ENCODE assay signal across 19 cellular contexts in the genomic region with DNA sequence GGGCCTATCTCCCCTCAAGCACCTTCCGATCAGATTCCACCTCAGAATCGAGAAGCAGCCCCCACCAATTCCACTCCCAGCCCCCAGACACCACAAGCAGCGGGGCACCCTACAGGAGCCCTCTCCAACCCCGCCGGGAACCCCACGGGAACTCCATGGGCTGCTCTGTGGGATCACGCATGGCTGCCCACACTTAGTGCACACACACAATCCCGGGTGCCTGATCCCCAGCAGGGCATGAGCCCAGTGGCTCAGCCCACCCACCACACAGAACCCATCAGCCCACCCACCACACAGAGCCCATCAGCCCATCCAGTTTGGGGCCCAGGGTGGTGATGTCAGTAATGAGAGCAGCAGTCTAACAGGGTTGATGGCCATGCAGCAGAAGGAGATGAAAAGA.
A peak's percentile ranks its signal among the peaks of the same experiment; 100 is the strongest.
DNase-seq lines count a peak whose midpoint lies in the region; ATAC-seq, FAIRE-seq and TF ChIP-seq lines count a peak whose summit lies in the region.
"Had no signal": no experiment of that assay in that cellular context is flagged by ENCODE, and none has a peak within 500 bp of the region (broad histone marks: within the 10 kb centered on the region; RNA-seq: fewer than 3 reads in every experiment).

No MANE protein-coding gene starts in this region.

- H3K23ac ChIP-seq in neuronal stem cell (ENCODE audit: low read depth, low read length, poor library complexity), result no peak overlapping the region

- no peak overlapping the region for H4K8ac ChIP-seq in neuronal stem cell (ENCODE audit: low read depth, low read length)

- H4K20me1 ChIP-seq in BLaER1 treated with 17β-estradiol and CSF1 and Interleukin-3, amounts not matched to agents 10 nM and 100 nM, result peaks cover 0 to 6% (median 0%) of the 10 kb centered on the region in 11 experiments; a peak in 2 of 22 replicates

- H3K4me1 ChIP-seq in BLaER1 treated with 17β-estradiol and CSF1 and Interleukin-3, amounts not matched to agents 10 nM and 100 nM, result peaks cover 13 to 35% (median 26%) of the 10 kb centered on the region in 10 experiments; a peak in 19 of 20 replicates
- H3K4me1 ChIP-seq in HEK293 (ENCODE audit: control insufficient read depth, insufficient read depth, low read length) (no peaks in the 10 kb centered on the region), neuronal stem cell (ENCODE audit: control insufficient read depth in 2 of 2, insufficient read depth in 1 of 2, low read depth in 1 of 2, low read length in 2 of 2) (no peaks in the 10 kb centered on the region)
- H3K4me1 ChIP-seq: BE2C had no signal

- no peak overlapping the region for H3K4me3 ChIP-seq in BLaER1 treated with 17β-estradiol and CSF1 and Interleukin-3, amounts not matched to agents 10 nM and 100 nM
- H3K4me3 ChIP-seq in HEK293 (ENCODE audit: low read depth, low read length), result no peak overlapping the region
- no peak overlapping the region for H3K4me3 ChIP-seq in neuronal stem cell (ENCODE audit: low read length in 2 of 2)
- H3K4me3 ChIP-seq: GM23338 had no signal

- H2BK5ac ChIP-seq in neuronal stem cell (ENCODE audit: low read length), result peak overlapping the region; percentile 2

- no peaks in the 10 kb centered on the region for H3K36me3 ChIP-seq in BLaER1 treated with 17β-estradiol and CSF1 and Interleukin-3, amounts not matched to agents 10 nM and 100 nM
- H3K36me3 ChIP-seq in HEK293 (ENCODE audit: control insufficient read depth in 2 of 2, insufficient read depth in 1 of 2, low read length in 2 of 2) (no peaks in the 10 kb centered on the region), neuronal stem cell (replicated peaks in 1 of 2; ENCODE audit: control insufficient read depth in 2 of 2, insufficient read depth in 2 of 2, low read length in 2 of 2) (no peaks in the 10 kb centered on the region)
- H3K36me3 ChIP-seq: BE2C had no signal

- peak overlapping the region; percentile 90 for H3K14ac ChIP-seq in neuronal stem cell (ENCODE audit: low read length)

- TF ChIP-seq POLR2A in GM18505 (IDR thresholded peaks at IDR 0.05; ENCODE audit: borderline replicate concordance, extremely low read depth, insufficient read depth, insufficient read length), result no peak

- no peak for TF ChIP-seq CTCF in HEK293 (tag by site-specific recombination; IDR thresholded peaks at IDR 0.05)

- H2AK5ac ChIP-seq in neuronal stem cell (ENCODE audit: low read depth, low read length), result no peak overlapping the region

- H3K27me3 ChIP-seq in BLaER1 treated with 17β-estradiol and CSF1 and Interleukin-3, amounts not matched to agents 10 nM and 100 nM, result no peaks in the 10 kb centered on the region
- peaks cover 0 to 41% (median 0%) of the 10 kb centered on the region in 3 experiments for H3K27me3 ChIP-seq in neuronal stem cell (ENCODE audit: control insufficient read depth in 3 of 3, insufficient read depth in 3 of 3, low read depth in 1 of 3, low read length in 3 of 3)
- H3K27me3 ChIP-seq: BE2C had no signal

- no peak overlapping the region for H4K91ac ChIP-seq in neuronal stem cell (ENCODE audit: low read depth, low read length, poor library complexity)

- H3K27ac ChIP-seq in BLaER1 treated with 17β-estradiol and CSF1 and Interleukin-3, amounts not matched to agents 10 nM and 100 nM, result no peak overlapping the region
- H3K27ac ChIP-seq in HEK293 (ENCODE audit: extremely low read depth, low read depth, low read length) (no peak overlapping the region), neuronal stem cell (replicated peaks; ENCODE audit: low read length) (no peak overlapping the region)

- FAIRE-seq in HTR-8/SVneo (lab: Jason Lieb, UNC), result no peak
- FAIRE-seq: A204.1, H54, HepG2 had no signal

- ATAC-seq in GM18505 (IDR thresholded peaks at IDR 0.05; ENCODE audit: unreplicated experiment), result no peak
- ATAC-seq: HepG2 had no signal

- H2BK12ac ChIP-seq in neuronal stem cell (ENCODE audit: low read length), result no peak overlapping the region

- H3K9ac ChIP-seq in BLaER1 treated with 17β-estradiol and CSF1 and Interleukin-3, amounts not matched to agents 10 nM and 100 nM, result peak overlapping the region in 1 of 11 experiments; percentile 29; a peak in 1 of 22 replicates
- no peak overlapping the region for H3K9ac ChIP-seq in neuronal stem cell (ENCODE audit: low read depth, low read length, poor library complexity)

- H3K18ac ChIP-seq in neuronal stem cell (ENCODE audit: low read length), result peak overlapping the region; percentile 32

- peak overlapping the region in 8 of 11 experiments; percentile 15 to 45 (median 26); a peak in 8 of 22 replicates for H3K4me2 ChIP-seq in BLaER1 treated with 17β-estradiol and CSF1 and Interleukin-3, amounts not matched to agents 10 nM and 100 nM
- H3K4me2 ChIP-seq in neuronal stem cell (ENCODE audit: insufficient read depth, low read length, poor library complexity, severe bottlenecking), result no peak overlapping the region
- H3K4me2 ChIP-seq: GM23338 had no signal

- CTCF ChIA-PET in HEK293 (lab: Yijun Ruan, JAX), result no interaction called here

- DNase-seq in neuronal stem cell (ENCODE audit: low spot score), result no peak
- DNase-seq in HTR-8/SVneo (ENCODE audit: insufficient read length, low spot score), result no peak
- DNase-seq in DMS79 (lab: John Stamatoyannopoulos, UW), result no peak
- DNase-seq: ACHN; BE2C; CD4-positive, alpha-beta memory T cell; DMS153; DMS79 treated with DMSO at 0.1 percent for 48 hours; GF-D8; HCEC 1CT; HFFc6; KG1 had no signal

- H3K79me1 ChIP-seq in neuronal stem cell (ENCODE audit: low read depth, low read length), result peaks cover 2% of the 10 kb centered on the region

- H2AFZ ChIP-seq in neuronal stem cell (ENCODE audit: low read length), result no peak overlapping the region
- H2AFZ ChIP-seq: GM23338 had no signal

- H2BK15ac ChIP-seq in neuronal stem cell (ENCODE audit: low read length), result no peak overlapping the region

- no peak overlapping the region for H2BK120ac ChIP-seq in neuronal stem cell (ENCODE audit: low read depth, low read length)

- POLR2A ChIA-PET in HEK293 (lab: Yijun Ruan, JAX), result no interaction called here

- WGBS in neuronal stem cell (ENCODE audit: extremely low coverage in 2 of 2, insufficient read length in 2 of 2, insufficient replicate concordance in 1 of 2), 2 donors, result no CpG with 5 or more reads among the region's 8 CpGs

- no peak overlapping the region for H3K4ac ChIP-seq in neuronal stem cell (ENCODE audit: low read length)

- no peaks in the 10 kb centered on the region for H3K9me3 ChIP-seq in BLaER1 treated with 17β-estradiol and CSF1 and Interleukin-3, amounts not matched to agents 10 nM and 100 nM (replicated peaks in 1 of 11)
- H3K9me3 ChIP-seq in HEK293 (ENCODE audit: control insufficient read depth, insufficient read depth, low read depth, low read length), result no peaks in the 10 kb centered on the region
- no peaks in the 10 kb centered on the region for H3K9me3 ChIP-seq in neuronal stem cell (replicated peaks in 1 of 2; ENCODE audit: control insufficient read depth in 2 of 2, insufficient read depth in 1 of 2, low read depth in 1 of 2, low read length in 2 of 2)
- H3K9me3 ChIP-seq: BE2C had no signal

TF ChIP-seq in HEK293, 187 proteins besides CTCF, POLR2A, EP300 and RAD21 (continues in another document):
- peak; percentile 62; the same call in 1 of the 2 replicates for TF ChIP-seq EGR2 (tag by site-specific recombination; IDR thresholded peaks at IDR 0.05; ENCODE audit: low read depth)
- no peak for TF ChIP-seq ZNF777 (tag by site-specific recombination; IDR thresholded peaks at IDR 0.05; ENCODE audit: borderline replicate concordance)
- TF ChIP-seq ZFHX2 (tag by site-specific recombination; conservative IDR thresholded peaks at IDR 0.05), result peak; percentile 67
- TF ChIP-seq ZNF585B (tag by site-specific recombination; IDR thresholded peaks at IDR 0.05), result no peak
- peak; percentile 79 for TF ChIP-seq ZIC2 (tag by site-specific recombination; IDR thresholded peaks at IDR 0.05)
- no peak for TF ChIP-seq ZBTB17 (tag by site-specific recombination; IDR thresholded peaks at IDR 0.05)
- no peak for TF ChIP-seq ZSCAN16 (tag by site-specific recombination; IDR thresholded peaks at IDR 0.05)
- no peak for TF ChIP-seq ZNF529 (tag by site-specific recombination; IDR thresholded peaks at IDR 0.05; ENCODE audit: insufficient replicate concordance)
- TF ChIP-seq ZBTB1 (tag by site-specific recombination; IDR thresholded peaks at IDR 0.05), result no peak
- no peak for TF ChIP-seq ZNF600 (tag by site-specific recombination; IDR thresholded peaks at IDR 0.05)
- TF ChIP-seq, protein P1, sequence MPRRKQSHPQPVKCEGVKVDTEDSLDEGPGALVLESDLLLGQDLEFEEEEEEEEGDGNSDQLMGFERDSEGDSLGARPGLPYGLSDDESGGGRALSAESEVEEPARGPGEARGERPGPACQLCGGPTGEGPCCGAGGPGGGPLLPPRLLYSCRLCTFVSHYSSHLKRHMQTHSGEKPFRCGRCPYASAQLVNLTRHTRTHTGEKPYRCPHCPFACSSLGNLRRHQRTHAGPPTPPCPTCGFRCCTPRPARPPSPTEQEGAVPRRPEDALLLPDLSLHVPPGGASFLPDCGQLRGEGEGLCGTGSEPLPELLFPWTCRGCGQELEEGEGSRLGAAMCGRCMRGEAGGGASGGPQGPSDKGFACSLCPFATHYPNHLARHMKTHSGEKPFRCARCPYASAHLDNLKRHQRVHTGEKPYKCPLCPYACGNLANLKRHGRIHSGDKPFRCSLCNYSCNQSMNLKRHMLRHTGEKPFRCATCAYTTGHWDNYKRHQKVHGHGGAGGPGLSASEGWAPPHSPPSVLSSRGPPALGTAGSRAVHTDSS (tag by site-specific recombination; IDR thresholded peaks at IDR 0.05), result no peak
- TF ChIP-seq OVOL3 (tag by site-specific recombination; IDR thresholded peaks at IDR 0.05), result no peak
- TF ChIP-seq ZNF501 (tag by site-specific recombination; IDR thresholded peaks at IDR 0.05), result no peak
- TF ChIP-seq ZNF776 (tag by site-specific recombination; IDR thresholded peaks at IDR 0.05; ENCODE audit: borderline replicate concordance), result no peak
- TF ChIP-seq, protein P2, sequence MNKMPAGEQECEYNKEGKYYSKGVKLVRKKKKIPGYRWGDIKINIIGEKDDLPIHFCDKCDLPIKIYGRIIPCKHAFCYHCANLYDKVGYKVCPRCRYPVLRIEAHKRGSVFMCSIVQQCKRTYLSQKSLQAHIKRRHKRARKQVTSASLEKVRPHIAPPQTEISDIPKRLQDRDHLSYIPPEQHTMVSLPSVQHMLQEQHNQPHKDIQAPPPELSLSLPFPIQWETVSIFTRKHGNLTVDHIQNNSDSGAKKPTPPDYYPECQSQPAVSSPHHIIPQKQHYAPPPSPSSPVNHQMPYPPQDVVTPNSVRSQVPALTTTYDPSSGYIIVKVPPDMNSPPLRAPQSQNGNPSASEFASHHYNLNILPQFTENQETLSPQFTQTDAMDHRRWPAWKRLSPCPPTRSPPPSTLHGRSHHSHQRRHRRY (tag by site-specific recombination; IDR thresholded peaks at IDR 0.05), result no peak
- TF ChIP-seq ZNF169 (tag by site-specific recombination; IDR thresholded peaks at IDR 0.05), result no peak
- TF ChIP-seq SCRT1 (tag by site-specific recombination; IDR thresholded peaks at IDR 0.05; ENCODE audit: borderline replicate concordance), result no peak
